Comparison of ENCODE assay signal across 9 cellular contexts in the genomic region with DNA sequence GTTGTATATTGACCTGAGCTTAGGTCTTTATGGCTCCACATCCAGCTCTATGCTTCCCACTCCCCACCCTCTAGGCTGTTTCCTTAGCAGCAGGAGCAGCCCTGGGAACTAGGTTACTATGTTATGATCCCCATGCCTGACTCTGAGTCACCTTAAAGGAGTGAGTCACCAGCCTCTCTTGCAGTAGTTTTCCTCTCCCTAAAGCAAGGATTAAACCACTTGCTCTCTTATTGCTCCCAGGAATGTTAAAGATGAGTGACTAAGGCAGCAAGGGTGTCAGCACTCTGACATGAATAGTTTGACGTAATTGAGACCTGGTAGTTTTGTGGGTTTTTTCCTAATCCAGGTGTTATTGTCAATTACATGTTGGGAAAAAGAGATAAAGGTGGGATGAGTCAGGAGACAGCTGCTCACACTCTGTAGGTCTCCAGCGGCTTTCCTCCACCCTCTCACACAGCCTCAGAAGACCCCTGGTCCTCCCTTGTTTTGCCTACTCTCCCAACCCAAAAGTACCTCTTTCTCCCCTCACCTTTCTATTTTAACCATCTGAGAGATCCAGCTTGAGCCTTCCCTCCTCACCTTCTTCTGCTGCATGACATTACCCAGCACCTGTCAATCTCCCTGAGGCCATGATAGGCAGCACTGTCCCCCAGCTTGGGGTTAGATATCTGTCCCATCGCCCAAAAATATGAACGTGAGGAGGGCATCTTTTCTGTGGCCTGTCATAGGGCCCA.
DNase-seq lines count a peak whose midpoint lies in the region; ATAC-seq, FAIRE-seq and TF ChIP-seq lines count a peak whose summit lies in the region.
"Had no signal": no experiment of that assay in that cellular context is flagged by ENCODE, and none has a peak within 500 bp of the region (broad histone marks: within the 10 kb centered on the region; RNA-seq: fewer than 3 reads in every experiment).

No MANE protein-coding gene starts in this region.

- TF ChIP-seq CTCF in adrenal gland (IDR thresholded peaks at IDR 0.05) (no peak), upper lobe of right lung (IDR thresholded peaks at IDR 0.05) (no peak)

- H3K36me3 Mint-ChIP-seq in activated CD8-positive, alpha-beta memory T cell treated with anti-CD3 and anti-CD28 coated beads, Interleukin-2, amount 10 ng/mL, durations not matched to agents 7 days and 5 days = no peaks in the 10 kb centered on the region

- H3K27me3 ChIP-seq in adrenal gland (no peaks in the 10 kb centered on the region), upper lobe of right lung (no peaks in the 10 kb centered on the region)

- CTCF ChIA-PET in activated CD8-positive, alpha-beta memory T cell treated with anti-CD3 and anti-CD28 coated beads, Interleukin-2, amount 10 ng/mL, durations not matched to agents 7 days and 5 days (lab: Charles Lee) = no interaction called here

- H3K4me3 ChIP-seq in adrenal gland (no peak overlapping the region), upper lobe of right lung (no peak overlapping the region)

- H3K9me3 Mint-ChIP-seq in activated CD8-positive, alpha-beta memory T cell treated with anti-CD3 and anti-CD28 coated beads, Interleukin-2, amount 10 ng/mL, durations not matched to agents 7 days and 5 days (ENCODE audit: low read depth) = peaks cover 2% of the 10 kb centered on the region

- H3K4me3 Mint-ChIP-seq in activated CD8-positive, alpha-beta memory T cell treated with anti-CD3 and anti-CD28 coated beads, Interleukin-2, amount 10 ng/mL, durations not matched to agents 7 days and 5 days = no peak overlapping the region

- H3K9me3 ChIP-seq in adrenal gland (replicated peaks in 1 of 3) = no peaks in the 10 kb centered on the region
- no peaks in the 10 kb centered on the region for H3K9me3 ChIP-seq in upper lobe of right lung

- H3K27me3 Mint-ChIP-seq in activated CD8-positive, alpha-beta memory T cell treated with anti-CD3 and anti-CD28 coated beads, Interleukin-2, amount 10 ng/mL, durations not matched to agents 7 days and 5 days = peaks cover 12% of the 10 kb centered on the region

- no peak overlapping the region for H3K27ac Mint-ChIP-seq in activated CD8-positive, alpha-beta memory T cell treated with anti-CD3 and anti-CD28 coated beads, Interleukin-2, amount 10 ng/mL, durations not matched to agents 7 days and 5 days

- WGBS in adrenal gland, 4 donors = 58 to 72% (median 65%) methylated on average over 4 of the region's 4 CpGs

- FAIRE-seq in islet of Langerhans (lab: Jason Lieb, UNC) = peak; percentile 99

- peak; percentile 20 for DNase-seq in activated CD8-positive, alpha-beta memory T cell treated with anti-CD3 and anti-CD28 coated beads, Interleukin-2, amount 50 U/mL, for 48 hours
- DNase-seq in activated CD8-positive, alpha-beta memory T cell treated with anti-CD3 and anti-CD28 coated beads, Interleukin-2, amount 10 ng/mL, durations not matched to agents 7 days and 5 days = no peak
- DNase-seq in adrenal gland (peak; percentile 51 to 77 (median 64)), upper lobe of right lung (no peak)
- DNase-seq: activated CD4-positive, CD25-positive, alpha-beta regulatory T cell treated with anti-CD3 and anti-CD28 coated beads, Interleukin-2, amount 50 U/mL, for 72 hours had no signal

- H3K4me1 ChIP-seq in adrenal gland (replicated peaks in 1 of 2) = no peaks in the 10 kb centered on the region
- no peaks in the 10 kb centered on the region for H3K4me1 ChIP-seq in upper lobe of right lung

- H3K4me1 Mint-ChIP-seq in activated CD8-positive, alpha-beta memory T cell treated with anti-CD3 and anti-CD28 coated beads, Interleukin-2, amount 10 ng/mL, durations not matched to agents 7 days and 5 days = no peaks in the 10 kb centered on the region

- H3K27ac ChIP-seq in adrenal gland = peak overlapping the region in 1 of 5 donors; percentile 14
- no peak overlapping the region for H3K27ac ChIP-seq in upper lobe of right lung

- no peak for TF ChIP-seq POLR2A in adrenal gland (IDR thresholded peaks at IDR 0.05)

- H3K36me3 ChIP-seq in adrenal gland (replicated peaks in 1 of 2) = no peaks in the 10 kb centered on the region
- H3K36me3 ChIP-seq in upper lobe of right lung = no peaks in the 10 kb centered on the region

- intact Hi-C loops in adrenal gland (cut with DNase I) (no loop called here), upper lobe of right lung (cut with DNase I) (no loop called here)

- no peak for ATAC-seq in activated CD8-positive, alpha-beta memory T cell treated with anti-CD3 and anti-CD28 coated beads, Interleukin-2, amount 10 ng/mL, durations not matched to agents 7 days and 5 days
- ATAC-seq in upper lobe of right lung = peak; percentile 66
- ATAC-seq in GM21360 (IDR thresholded peaks at IDR 0.05; ENCODE audit: unreplicated experiment) = no peak
- ATAC-seq in GM18498 (IDR thresholded peaks at IDR 0.05; ENCODE audit: unreplicated experiment) = no peak
- no peak for ATAC-seq in HG02852 (IDR thresholded peaks at IDR 0.05; ENCODE audit: unreplicated experiment)

Comparison
In these comparisons a context has a peak if more than half of its experiments do, and no peak if none do; other contexts are left out.
1. DNase-seq: peak in activated CD8-positive, alpha-beta memory T cell treated with anti-CD3 and anti-CD28 coated beads, Interleukin-2, amount 50 U/mL, for 48 hours (single experiment) and adrenal gland (7 of 7); none in activated CD8-positive, alpha-beta memory T cell treated with anti-CD3 and anti-CD28 coated beads, Interleukin-2, amount 10 ng/mL, durations not matched to agents 7 days and 5 days (single experiment) and upper lobe of right lung (single experiment).